In the genomic region with DNA sequence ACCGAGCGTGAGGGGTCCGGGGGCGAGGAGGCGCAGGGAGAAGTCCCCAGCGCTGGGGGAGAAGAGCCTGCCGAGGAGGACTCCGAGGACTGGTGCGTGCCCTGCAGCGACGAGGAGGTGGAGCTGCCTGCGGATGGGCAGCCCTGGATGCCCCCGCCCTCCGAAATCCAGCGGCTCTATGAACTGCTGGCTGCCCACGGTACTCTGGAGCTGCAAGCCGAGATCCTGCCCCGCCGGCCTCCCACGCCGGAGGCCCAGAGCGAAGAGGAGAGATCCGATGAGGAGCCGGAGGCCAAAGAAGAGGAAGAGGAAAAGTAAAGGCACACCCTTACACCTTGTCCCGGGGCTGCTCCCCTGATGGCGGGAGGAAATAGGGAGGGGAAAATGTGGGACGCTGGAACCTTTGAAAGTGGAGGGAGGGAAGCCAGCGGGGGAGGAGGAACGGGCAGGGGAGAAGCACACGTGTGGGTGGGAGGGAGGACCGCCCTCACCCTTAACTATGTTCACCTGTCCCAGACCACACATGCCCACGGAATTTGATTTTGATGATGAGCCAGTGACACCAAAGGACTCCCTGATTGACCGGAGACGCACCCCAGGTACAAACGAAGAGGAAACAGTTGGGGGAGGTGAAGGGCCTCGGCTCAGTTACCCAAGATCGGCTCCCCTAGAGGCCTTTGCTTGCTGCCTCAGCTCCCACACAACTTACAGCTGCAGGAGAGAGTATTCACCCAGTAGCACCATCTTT, we compare ENCODE assay signal across 1 cellular context.
TF ChIP-seq lines count a peak whose summit lies in the region.

No MANE protein-coding gene starts in this region.

TF ChIP-seq in HepG2, 621 proteins besides CTCF, POLR2A, EP300 and RAD21 (continued from another document and continues in another):
- TF ChIP-seq, protein P1, sequence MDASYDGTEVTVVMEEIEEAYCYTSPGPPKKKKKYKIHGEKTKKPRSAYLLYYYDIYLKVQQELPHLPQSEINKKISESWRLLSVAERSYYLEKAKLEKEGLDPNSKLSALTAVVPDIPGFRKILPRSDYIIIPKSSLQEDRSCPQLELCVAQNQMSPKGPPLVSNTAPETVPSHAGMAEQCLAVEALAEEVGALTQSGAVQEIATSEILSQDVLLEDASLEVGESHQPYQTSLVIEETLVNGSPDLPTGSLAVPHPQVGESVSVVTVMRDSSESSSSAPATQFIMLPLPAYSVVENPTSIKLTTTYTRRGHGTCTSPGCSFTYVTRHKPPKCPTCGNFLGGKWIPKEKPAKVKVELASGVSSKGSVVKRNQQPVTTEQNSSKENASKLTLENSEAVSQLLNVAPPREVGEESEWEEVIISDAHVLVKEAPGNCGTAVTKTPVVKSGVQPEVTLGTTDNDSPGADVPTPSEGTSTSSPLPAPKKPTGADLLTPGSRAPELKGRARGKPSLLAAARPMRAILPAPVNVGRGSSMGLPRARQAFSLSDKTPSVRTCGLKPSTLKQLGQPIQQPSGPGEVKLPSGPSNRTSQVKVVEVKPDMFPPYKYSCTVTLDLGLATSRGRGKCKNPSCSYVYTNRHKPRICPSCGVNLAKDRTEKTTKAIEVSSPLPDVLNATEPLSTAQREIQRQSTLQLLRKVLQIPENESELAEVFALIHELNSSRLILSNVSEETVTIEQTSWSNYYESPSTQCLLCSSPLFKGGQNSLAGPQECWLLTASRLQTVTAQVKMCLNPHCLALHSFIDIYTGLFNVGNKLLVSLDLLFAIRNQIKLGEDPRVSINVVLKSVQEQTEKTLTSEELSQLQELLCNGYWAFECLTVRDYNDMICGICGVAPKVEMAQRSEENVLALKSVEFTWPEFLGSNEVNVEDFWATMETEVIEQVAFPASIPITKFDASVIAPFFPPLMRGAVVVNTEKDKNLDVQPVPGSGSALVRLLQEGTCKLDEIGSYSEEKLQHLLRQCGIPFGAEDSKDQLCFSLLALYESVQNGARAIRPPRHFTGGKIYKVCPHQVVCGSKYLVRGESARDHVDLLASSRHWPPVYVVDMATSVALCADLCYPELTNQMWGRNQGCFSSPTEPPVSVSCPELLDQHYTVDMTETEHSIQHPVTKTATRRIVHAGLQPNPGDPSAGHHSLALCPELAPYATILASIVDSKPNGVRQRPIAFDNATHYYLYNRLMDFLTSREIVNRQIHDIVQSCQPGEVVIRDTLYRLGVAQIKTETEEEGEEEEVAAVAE (CRISPR knock-in tag; IDR thresholded peaks at IDR 0.05; ENCODE audit: borderline replicate concordance), result peak; percentile 9; the same call in 1 of the 2 replicates
- TF ChIP-seq, protein P2, sequence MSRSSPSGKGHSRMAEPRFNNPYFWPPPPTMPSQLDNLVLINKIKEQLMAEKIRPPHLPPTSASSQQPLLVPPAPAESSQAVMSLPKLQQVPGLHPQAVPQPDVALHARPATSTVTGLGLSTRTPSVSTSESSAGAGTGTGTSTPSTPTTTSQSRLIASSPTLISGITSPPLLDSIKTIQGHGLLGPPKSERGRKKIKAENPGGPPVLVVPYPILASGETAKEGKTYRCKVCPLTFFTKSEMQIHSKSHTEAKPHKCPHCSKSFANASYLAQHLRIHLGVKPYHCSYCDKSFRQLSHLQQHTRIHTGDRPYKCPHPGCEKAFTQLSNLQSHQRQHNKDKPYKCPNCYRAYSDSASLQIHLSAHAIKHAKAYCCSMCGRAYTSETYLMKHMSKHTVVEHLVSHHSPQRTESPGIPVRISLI (CRISPR knock-in tag; IDR thresholded peaks at IDR 0.05; ENCODE audit: borderline replicate concordance), result no peak
- no peak for TF ChIP-seq PHB2 (IDR thresholded peaks at IDR 0.05; ENCODE audit: partially characterized antibody)
- 0 out of 2 replicates have a peak, but pooled peaks have one; percentile 33 for TF ChIP-seq KAT7 (CRISPR knock-in tag; IDR thresholded peaks at IDR 0.05; ENCODE audit: borderline replicate concordance)
- TF ChIP-seq ZSCAN31 (CRISPR knock-in tag; IDR thresholded peaks at IDR 0.05; ENCODE audit: low read depth), result 0 out of 2 replicates have a peak, but pooled peaks have one; percentile 3
- TF ChIP-seq ZNF572 (CRISPR knock-in tag; IDR thresholded peaks at IDR 0.05), result 0 out of 2 replicates have a peak, but pooled peaks have one; percentile 14
- TF ChIP-seq ESRRA (CRISPR knock-in tag; IDR thresholded peaks at IDR 0.05; ENCODE audit: low read depth), result no peak
- TF ChIP-seq, protein P3, sequence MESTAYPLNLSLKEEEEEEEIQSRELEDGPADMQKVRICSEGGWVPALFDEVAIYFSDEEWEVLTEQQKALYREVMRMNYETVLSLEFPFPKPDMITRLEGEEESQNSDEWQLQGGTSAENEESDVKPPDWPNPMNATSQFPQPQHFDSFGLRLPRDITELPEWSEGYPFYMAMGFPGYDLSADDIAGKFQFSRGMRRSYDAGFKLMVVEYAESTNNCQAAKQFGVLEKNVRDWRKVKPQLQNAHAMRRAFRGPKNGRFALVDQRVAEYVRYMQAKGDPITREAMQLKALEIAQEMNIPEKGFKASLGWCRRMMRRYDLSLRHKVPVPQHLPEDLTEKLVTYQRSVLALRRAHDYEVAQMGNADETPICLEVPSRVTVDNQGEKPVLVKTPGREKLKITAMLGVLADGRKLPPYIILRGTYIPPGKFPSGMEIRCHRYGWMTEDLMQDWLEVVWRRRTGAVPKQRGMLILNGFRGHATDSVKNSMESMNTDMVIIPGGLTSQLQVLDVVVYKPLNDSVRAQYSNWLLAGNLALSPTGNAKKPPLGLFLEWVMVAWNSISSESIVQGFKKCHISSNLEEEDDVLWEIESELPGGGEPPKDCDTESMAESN (CRISPR knock-in tag; conservative IDR thresholded peaks at IDR 0.05), result no peak
- peak; percentile 72 for TF ChIP-seq ZMYM2 (CRISPR knock-in tag; IDR thresholded peaks at IDR 0.05)
- TF ChIP-seq ZNF83 (CRISPR knock-in tag; IDR thresholded peaks at IDR 0.05; ENCODE audit: borderline replicate concordance), result peak; percentile 66; the same call in 1 of the 2 replicates
- TF ChIP-seq ZNF605 (CRISPR knock-in tag; IDR thresholded peaks at IDR 0.05), result peak; percentile 58
- TF ChIP-seq, protein P4, sequence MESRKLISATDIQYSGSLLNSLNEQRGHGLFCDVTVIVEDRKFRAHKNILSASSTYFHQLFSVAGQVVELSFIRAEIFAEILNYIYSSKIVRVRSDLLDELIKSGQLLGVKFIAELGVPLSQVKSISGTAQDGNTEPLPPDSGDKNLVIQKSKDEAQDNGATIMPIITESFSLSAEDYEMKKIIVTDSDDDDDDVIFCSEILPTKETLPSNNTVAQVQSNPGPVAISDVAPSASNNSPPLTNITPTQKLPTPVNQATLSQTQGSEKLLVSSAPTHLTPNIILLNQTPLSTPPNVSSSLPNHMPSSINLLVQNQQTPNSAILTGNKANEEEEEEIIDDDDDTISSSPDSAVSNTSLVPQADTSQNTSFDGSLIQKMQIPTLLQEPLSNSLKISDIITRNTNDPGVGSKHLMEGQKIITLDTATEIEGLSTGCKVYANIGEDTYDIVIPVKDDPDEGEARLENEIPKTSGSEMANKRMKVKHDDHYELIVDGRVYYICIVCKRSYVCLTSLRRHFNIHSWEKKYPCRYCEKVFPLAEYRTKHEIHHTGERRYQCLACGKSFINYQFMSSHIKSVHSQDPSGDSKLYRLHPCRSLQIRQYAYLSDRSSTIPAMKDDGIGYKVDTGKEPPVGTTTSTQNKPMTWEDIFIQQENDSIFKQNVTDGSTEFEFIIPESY (CRISPR knock-in tag; IDR thresholded peaks at IDR 0.05), result 0 out of 2 replicates have a peak, but pooled peaks have one; percentile 4
- no peak for TF ChIP-seq ZNF660 (CRISPR knock-in tag; IDR thresholded peaks at IDR 0.05; ENCODE audit: borderline replicate concordance, low read depth)
- 0 out of 2 replicates have a peak, but pooled peaks have one; percentile 5 for TF ChIP-seq ZNF354B (CRISPR knock-in tag; IDR thresholded peaks at IDR 0.05)
- TF ChIP-seq POLR2AphosphoS5 (IDR thresholded peaks at IDR 0.05; ENCODE audit: low read depth, low read length), result peak; percentile 41; the same call in 1 of the 2 replicates
- TF ChIP-seq, protein P5, sequence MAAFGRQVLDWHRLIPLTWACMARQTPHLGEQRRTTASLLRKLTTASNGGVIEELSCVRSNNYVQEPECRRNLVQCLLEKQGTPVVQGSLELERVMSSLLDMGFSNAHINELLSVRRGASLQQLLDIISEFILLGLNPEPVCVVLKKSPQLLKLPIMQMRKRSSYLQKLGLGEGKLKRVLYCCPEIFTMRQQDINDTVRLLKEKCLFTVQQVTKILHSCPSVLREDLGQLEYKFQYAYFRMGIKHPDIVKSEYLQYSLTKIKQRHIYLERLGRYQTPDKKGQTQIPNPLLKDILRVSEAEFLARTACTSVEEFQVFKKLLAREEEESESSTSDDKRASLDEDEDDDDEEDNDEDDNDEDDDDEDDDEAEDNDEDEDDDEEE (CRISPR knock-in tag; IDR thresholded peaks at IDR 0.05), result peak; percentile 76; the same call in 1 of the 2 replicates
- TF ChIP-seq, protein P6, sequence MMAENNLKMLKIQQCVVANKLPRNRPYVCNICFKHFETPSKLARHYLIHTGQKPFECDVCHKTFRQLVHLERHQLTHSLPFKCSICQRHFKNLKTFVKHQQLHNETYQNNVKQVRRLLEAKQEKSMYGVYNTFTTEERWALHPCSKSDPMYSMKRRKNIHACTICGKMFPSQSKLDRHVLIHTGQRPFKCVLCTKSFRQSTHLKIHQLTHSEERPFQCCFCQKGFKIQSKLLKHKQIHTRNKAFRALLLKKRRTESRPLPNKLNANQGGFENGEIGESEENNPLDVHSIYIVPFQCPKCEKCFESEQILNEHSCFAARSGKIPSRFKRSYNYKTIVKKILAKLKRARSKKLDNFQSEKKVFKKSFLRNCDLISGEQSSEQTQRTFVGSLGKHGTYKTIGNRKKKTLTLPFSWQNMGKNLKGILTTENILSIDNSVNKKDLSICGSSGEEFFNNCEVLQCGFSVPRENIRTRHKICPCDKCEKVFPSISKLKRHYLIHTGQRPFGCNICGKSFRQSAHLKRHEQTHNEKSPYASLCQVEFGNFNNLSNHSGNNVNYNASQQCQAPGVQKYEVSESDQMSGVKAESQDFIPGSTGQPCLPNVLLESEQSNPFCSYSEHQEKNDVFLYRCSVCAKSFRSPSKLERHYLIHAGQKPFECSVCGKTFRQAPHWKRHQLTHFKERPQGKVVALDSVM (CRISPR knock-in tag; IDR thresholded peaks at IDR 0.05), result peak; percentile 82
- TF ChIP-seq NAIF1 (CRISPR knock-in tag; IDR thresholded peaks at IDR 0.05; ENCODE audit: borderline replicate concordance), result 0 out of 2 replicates have a peak, but pooled peaks have one; percentile 29
- TF ChIP-seq SMAD9 (CRISPR knock-in tag; IDR thresholded peaks at IDR 0.05), result peak; percentile 36; the same call in 1 of the 2 replicates
- TF ChIP-seq AHR (CRISPR knock-in tag; IDR thresholded peaks at IDR 0.05), result peak; percentile 60; the same call in 1 of the 2 replicates
- TF ChIP-seq ZNF430 (CRISPR knock-in tag; IDR thresholded peaks at IDR 0.05), result peak; percentile 56
- peak; percentile 26; the same call in 1 of the 2 replicates for TF ChIP-seq ZZZ3 (CRISPR knock-in tag; IDR thresholded peaks at IDR 0.05; ENCODE audit: borderline replicate concordance)
- peak; percentile 79; the same call in 1 of the 2 replicates for TF ChIP-seq ZNF451 (CRISPR knock-in tag; IDR thresholded peaks at IDR 0.05)
- TF ChIP-seq IRX3 (CRISPR knock-in tag; IDR thresholded peaks at IDR 0.05; ENCODE audit: borderline replicate concordance, low read depth), result 0 out of 2 replicates have a peak, but pooled peaks have one; percentile 11
- TF ChIP-seq, protein P7, sequence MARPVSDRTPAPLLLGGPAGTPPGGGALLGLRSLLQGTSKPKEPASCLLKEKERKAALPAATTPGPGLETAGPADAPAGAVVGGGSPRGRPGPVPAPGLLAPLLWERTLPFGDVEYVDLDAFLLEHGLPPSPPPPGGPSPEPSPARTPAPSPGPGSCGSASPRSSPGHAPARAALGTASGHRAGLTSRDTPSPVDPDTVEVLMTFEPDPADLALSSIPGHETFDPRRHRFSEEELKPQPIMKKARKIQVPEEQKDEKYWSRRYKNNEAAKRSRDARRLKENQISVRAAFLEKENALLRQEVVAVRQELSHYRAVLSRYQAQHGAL (CRISPR knock-in tag; IDR thresholded peaks at IDR 0.05; ENCODE audit: not compliant biosample characterization), result no peak
- peak; percentile 10 for TF ChIP-seq ASH2L (IDR thresholded peaks at IDR 0.05; ENCODE audit: insufficient read length, low read depth, low read length)
- TF ChIP-seq ZNF772 (CRISPR knock-in tag; IDR thresholded peaks at IDR 0.05), result 0 out of 2 replicates have a peak, but pooled peaks have one; percentile 9
- peak; percentile 20; the same call in 1 of the 2 replicates for TF ChIP-seq PHF8 (CRISPR knock-in tag; IDR thresholded peaks at IDR 0.05)
- peak; percentile 59; the same call in 1 of the 2 replicates for TF ChIP-seq PITX1 (CRISPR knock-in tag; IDR thresholded peaks at IDR 0.05)
- TF ChIP-seq, protein P8, sequence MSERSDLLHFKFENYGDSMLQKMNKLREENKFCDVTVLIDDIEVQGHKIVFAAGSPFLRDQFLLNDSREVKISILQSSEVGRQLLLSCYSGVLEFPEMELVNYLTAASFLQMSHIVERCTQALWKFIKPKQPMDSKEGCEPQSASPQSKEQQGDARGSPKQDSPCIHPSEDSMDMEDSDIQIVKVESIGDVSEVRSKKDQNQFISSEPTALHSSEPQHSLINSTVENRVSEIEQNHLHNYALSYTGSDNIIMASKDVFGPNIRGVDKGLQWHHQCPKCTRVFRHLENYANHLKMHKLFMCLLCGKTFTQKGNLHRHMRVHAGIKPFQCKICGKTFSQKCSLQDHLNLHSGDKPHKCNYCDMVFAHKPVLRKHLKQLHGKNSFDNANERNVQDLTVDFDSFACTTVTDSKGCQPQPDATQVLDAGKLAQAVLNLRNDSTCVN (CRISPR knock-in tag; IDR thresholded peaks at IDR 0.05; ENCODE audit: borderline replicate concordance), result peak; percentile 22; the same call in 1 of the 2 replicates
- peak; percentile 3; the same call in 1 of the 2 replicates for TF ChIP-seq GABPB1 (CRISPR knock-in tag; IDR thresholded peaks at IDR 0.05)
- 0 out of 2 replicates have a peak, but pooled peaks have one; percentile 56 for TF ChIP-seq ZNF510 (CRISPR knock-in tag; IDR thresholded peaks at IDR 0.05; ENCODE audit: low read depth)
- TF ChIP-seq ZNF713 (CRISPR knock-in tag; IDR thresholded peaks at IDR 0.05), result 0 out of 2 replicates have a peak, but pooled peaks have one; percentile 25
- no peak for TF ChIP-seq NR3C1 (CRISPR knock-in tag; IDR thresholded peaks at IDR 0.05)
- no peak for TF ChIP-seq TBP (CRISPR knock-in tag; IDR thresholded peaks at IDR 0.05)
- 0 out of 2 replicates have a peak, but pooled peaks have one; percentile 2 for TF ChIP-seq ZNF138 (CRISPR knock-in tag; IDR thresholded peaks at IDR 0.05; ENCODE audit: low read depth)
- no peak for TF ChIP-seq REPIN1 (CRISPR knock-in tag; IDR thresholded peaks at IDR 0.05; ENCODE audit: borderline replicate concordance, low read depth)
- no peak for TF ChIP-seq ZNF768 (CRISPR knock-in tag; IDR thresholded peaks at IDR 0.05)
- TF ChIP-seq, protein P9, sequence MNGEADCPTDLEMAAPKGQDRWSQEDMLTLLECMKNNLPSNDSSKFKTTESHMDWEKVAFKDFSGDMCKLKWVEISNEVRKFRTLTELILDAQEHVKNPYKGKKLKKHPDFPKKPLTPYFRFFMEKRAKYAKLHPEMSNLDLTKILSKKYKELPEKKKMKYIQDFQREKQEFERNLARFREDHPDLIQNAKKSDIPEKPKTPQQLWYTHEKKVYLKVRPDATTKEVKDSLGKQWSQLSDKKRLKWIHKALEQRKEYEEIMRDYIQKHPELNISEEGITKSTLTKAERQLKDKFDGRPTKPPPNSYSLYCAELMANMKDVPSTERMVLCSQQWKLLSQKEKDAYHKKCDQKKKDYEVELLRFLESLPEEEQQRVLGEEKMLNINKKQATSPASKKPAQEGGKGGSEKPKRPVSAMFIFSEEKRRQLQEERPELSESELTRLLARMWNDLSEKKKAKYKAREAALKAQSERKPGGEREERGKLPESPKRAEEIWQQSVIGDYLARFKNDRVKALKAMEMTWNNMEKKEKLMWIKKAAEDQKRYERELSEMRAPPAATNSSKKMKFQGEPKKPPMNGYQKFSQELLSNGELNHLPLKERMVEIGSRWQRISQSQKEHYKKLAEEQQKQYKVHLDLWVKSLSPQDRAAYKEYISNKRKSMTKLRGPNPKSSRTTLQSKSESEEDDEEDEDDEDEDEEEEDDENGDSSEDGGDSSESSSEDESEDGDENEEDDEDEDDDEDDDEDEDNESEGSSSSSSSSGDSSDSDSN (CRISPR knock-in tag; IDR thresholded peaks at IDR 0.05), result peak; percentile 76; the same call in 1 of the 2 replicates
- peak; percentile 9; the same call in 1 of the 2 replicates for TF ChIP-seq ZBTB7A (CRISPR knock-in tag; IDR thresholded peaks at IDR 0.05)
